11 cellular contexts compared by ENCODE assay signal in the genomic region with DNA sequence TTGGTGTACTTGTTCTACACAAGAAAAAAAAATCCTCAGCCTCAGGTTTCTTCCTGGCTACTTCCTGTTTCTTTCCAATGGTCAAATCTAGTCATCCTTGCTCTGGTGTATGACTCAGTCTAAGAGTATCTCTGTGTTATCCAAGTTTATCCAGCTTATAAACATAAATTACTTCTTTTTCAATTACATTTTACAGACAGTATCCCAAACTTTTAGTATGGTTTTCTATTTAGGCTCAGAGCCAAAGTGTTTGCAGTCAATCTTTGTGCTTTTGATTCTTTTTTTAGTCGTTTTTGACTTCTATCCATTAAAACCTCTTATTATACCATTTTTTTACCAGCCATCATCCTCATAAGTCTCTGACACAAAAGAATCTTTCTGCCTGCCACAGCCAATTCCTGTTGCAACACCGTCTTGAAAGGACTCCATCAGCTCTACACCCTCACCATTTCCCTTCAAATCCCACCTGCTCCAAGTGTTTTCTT.
DNase-seq lines count a peak whose midpoint lies in the region; ATAC-seq, FAIRE-seq and TF ChIP-seq lines count a peak whose summit lies in the region.
"Had no signal": no experiment of that assay in that cellular context is flagged by ENCODE, and none has a peak within 500 bp of the region (broad histone marks: within the 10 kb centered on the region; RNA-seq: fewer than 3 reads in every experiment).

No MANE protein-coding gene starts in this region.

- POLR2A ChIA-PET in BJ (lab: Charles Lee) = no interaction called here

- H3K27ac ChIP-seq in Peyer's patch (peak overlapping the region in 3 of 4 donors; percentile 25 to 55 (median 31)), pancreas (no peak overlapping the region)
- H3K27ac ChIP-seq: right lobe of liver had no signal

- H3K36me3 Mint-ChIP-seq in activated naive CD8-positive, alpha-beta T cell treated with anti-CD3 and anti-CD28 coated beads, Interleukin-2, amount 50 U/mL, for 24 hours (ENCODE audit: low read depth) = no peaks in the 10 kb centered on the region

- ATAC-seq in pancreas (peak in 2 of 4 donors; percentile 65 to 83), HG03457 (IDR thresholded peaks at IDR 0.05; ENCODE audit: unreplicated experiment) (no peak)
- no peak for ATAC-seq in activated naive CD8-positive, alpha-beta T cell treated with anti-CD3 and anti-CD28 coated beads, Interleukin-2, amount 50 U/mL, for 24 hours

- H3K27me3 Mint-ChIP-seq in activated naive CD8-positive, alpha-beta T cell treated with anti-CD3 and anti-CD28 coated beads, Interleukin-2, amount 50 U/mL, for 24 hours = no peaks in the 10 kb centered on the region

- CTCF ChIA-PET in BJ (lab: Yijun Ruan, JAX) = interaction anchor here (0.5 kb wide), 1 partner anchor 231 kb away, joined by 3 read pairs; no protein-coding TSS in a partner anchor

- peaks cover 20% of the 10 kb centered on the region for H3K4me1 Mint-ChIP-seq in activated naive CD8-positive, alpha-beta T cell treated with anti-CD3 and anti-CD28 coated beads, Interleukin-2, amount 50 U/mL, for 24 hours

- no peaks in the 10 kb centered on the region for H3K4me1 ChIP-seq in Peyer's patch
- peaks cover 0 to 4% (median 2%) of the 10 kb centered on the region in 3 donors for H3K4me1 ChIP-seq in pancreas
- H3K4me1 ChIP-seq: right lobe of liver had no signal

- no peak for TF ChIP-seq POLR2A in Peyer's patch (IDR thresholded peaks at IDR 0.05)

- DNase-seq in BJ (ENCODE audit: low read depth) (peak; percentile 68), Peyer's patch (no peak), fibroblast of gingiva (ENCODE audit: low read depth) (peak; percentile 75), pancreas (no peak)
- no peak for DNase-seq in activated T-cell treated with anti-CD3 and anti-CD28 coated beads, Interleukin-2, amount 50 U/mL, for 48 hours
- no peak for DNase-seq in activated naive CD8-positive, alpha-beta T cell treated with anti-CD3 and anti-CD28 coated beads, Interleukin-2, amount 50 U/mL, for 24 hours
- DNase-seq in central memory CD4-positive, alpha-beta T cell = no peak
- DNase-seq: right lobe of liver had no signal

- H3K27me3 ChIP-seq in BJ (ENCODE audit: control insufficient read depth, insufficient read depth, low read length) (no peaks in the 10 kb centered on the region), Peyer's patch (no peaks in the 10 kb centered on the region), pancreas (no peaks in the 10 kb centered on the region)
- H3K27me3 ChIP-seq: right lobe of liver had no signal

- H3K27ac Mint-ChIP-seq in activated naive CD8-positive, alpha-beta T cell treated with anti-CD3 and anti-CD28 coated beads, Interleukin-2, amount 50 U/mL, for 24 hours = no peak overlapping the region

- TF ChIP-seq CTCF in BJ (IDR thresholded peaks at IDR 0.05; ENCODE audit: insufficient read depth, low read depth, low read length) = no peak
- TF ChIP-seq CTCF in Peyer's patch (IDR thresholded peaks at IDR 0.05) = no peak
- no peak for TF ChIP-seq CTCF in pancreas (IDR thresholded peaks at IDR 0.05)

- H3K4me3 ChIP-seq in BJ (ENCODE audit: low read depth, low read length) (no peak overlapping the region), Peyer's patch (no peak overlapping the region), pancreas (no peak overlapping the region)
- H3K4me3 ChIP-seq: right lobe of liver had no signal

- H3K9me3 ChIP-seq in Peyer's patch = no peaks in the 10 kb centered on the region
- no peaks in the 10 kb centered on the region for H3K9me3 ChIP-seq in pancreas
- H3K9me3 ChIP-seq: right lobe of liver had no signal

- no peak overlapping the region for H3K4me3 Mint-ChIP-seq in activated naive CD8-positive, alpha-beta T cell treated with anti-CD3 and anti-CD28 coated beads, Interleukin-2, amount 50 U/mL, for 24 hours

- H3K9me3 Mint-ChIP-seq in activated naive CD8-positive, alpha-beta T cell treated with anti-CD3 and anti-CD28 coated beads, Interleukin-2, amount 50 U/mL, for 24 hours = peaks cover 8% of the 10 kb centered on the region

- FAIRE-seq in pancreas (lab: Jason Lieb, UNC) = peak; percentile 60
- FAIRE-seq: G401.6, TTC549 had no signal

- intact Hi-C loops in pancreas (cut with DNase I) = no loop called here

- no peaks in the 10 kb centered on the region for H3K36me3 ChIP-seq in BJ (ENCODE audit: control insufficient read depth, insufficient read depth, low read length)
- H3K36me3 ChIP-seq in Peyer's patch = no peaks in the 10 kb centered on the region
- no peaks in the 10 kb centered on the region for H3K36me3 ChIP-seq in pancreas
- H3K36me3 ChIP-seq: right lobe of liver had no signal

- WGBS in pancreas, 2 donors = 44 to 51% methylated on average over 2 of the region's 2 CpGs

Comparison
In these comparisons a context has a peak if more than half of its experiments do, and no peak if none do; other contexts are left out.
1. DNase-seq: peak in BJ (single experiment) and fibroblast of gingiva (single experiment); none in Peyer's patch (0 of 3), pancreas (0 of 6), activated T-cell treated with anti-CD3 and anti-CD28 coated beads, Interleukin-2, amount 50 U/mL, for 48 hours (0 of 2), activated naive CD8-positive, alpha-beta T cell treated with anti-CD3 and anti-CD28 coated beads, Interleukin-2, amount 50 U/mL, for 24 hours (single experiment) and central memory CD4-positive, alpha-beta T cell (single experiment).
2. H3K27ac ChIP-seq: peak in Peyer's patch (3 of 4); none in pancreas (0 of 4).